12 cellular contexts compared by ENCODE assay signal in the genomic region with DNA sequence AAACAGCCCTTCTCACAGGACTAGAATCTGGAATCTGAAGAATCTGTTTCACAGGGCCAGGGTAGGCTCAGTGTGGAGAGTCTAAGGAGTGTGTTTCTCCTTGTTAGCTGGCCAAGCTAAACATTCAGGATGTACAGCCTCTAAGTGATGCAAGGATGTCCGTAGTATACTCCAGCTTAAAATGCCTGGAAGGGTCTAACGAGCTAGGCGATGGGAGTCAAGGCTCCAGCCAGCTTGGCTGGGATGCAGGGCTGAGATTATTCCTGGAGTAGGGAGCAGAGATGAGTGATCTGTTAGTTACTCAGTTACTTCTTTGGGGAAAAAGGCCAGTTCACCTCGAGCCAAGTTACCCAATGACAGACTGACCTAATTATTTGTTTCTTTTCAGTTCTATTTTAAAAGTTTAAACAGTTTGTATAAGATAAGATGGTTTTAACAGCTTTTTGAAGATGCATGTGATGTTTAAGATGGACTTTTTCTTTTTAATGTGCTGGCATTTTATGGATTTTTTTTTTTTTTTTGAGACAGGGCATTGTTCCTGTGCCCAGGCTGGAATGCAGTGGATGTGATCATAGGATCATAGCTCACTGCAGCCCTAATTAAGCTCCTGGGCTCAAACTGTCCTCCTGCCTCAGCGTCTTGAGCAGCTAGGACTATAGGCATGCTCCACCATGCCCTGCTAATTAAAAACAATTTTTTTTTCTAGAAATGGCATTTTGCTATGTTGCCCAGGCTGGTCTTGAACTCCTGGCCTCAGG. TPM values are rescaled to one million over a fixed set of nuclear protein-coding genes. Genes with fewer than 3 reads are reported as not detected.
A peak's percentile ranks its signal among the peaks of the same experiment; 100 is the strongest.
DNase-seq lines count a peak whose midpoint lies in the region; ATAC-seq and TF ChIP-seq lines count a peak whose summit lies in the region.
"Had no signal": no experiment of that assay in that cellular context is flagged by ENCODE, and none has a peak within 500 bp of the region (broad histone marks: within the 10 kb centered on the region; RNA-seq: fewer than 3 reads in every experiment).

No MANE protein-coding gene starts in this region.

- TF ChIP-seq CTCF in AG09319 (IDR thresholded peaks at IDR 0.05; ENCODE audit: low read depth, low read length), result no peak
- TF ChIP-seq CTCF in RWPE1 (conservative IDR thresholded peaks at IDR 0.05; ENCODE audit: low read depth), result no peak
- no peak for TF ChIP-seq CTCF in osteoblast (IDR thresholded peaks at IDR 0.05; ENCODE audit: extremely low read depth, low read depth, low read length)
- TF ChIP-seq CTCF in GM20000 (IDR thresholded peaks at IDR 0.05; ENCODE audit: extremely low read depth, missing control alignments), result no peak

- no peaks in the 10 kb centered on the region for H3K27me3 ChIP-seq in osteoblast (ENCODE audit: insufficient read depth, low read length)

- DNase-seq in AG09319 (ENCODE audit: extremely low read depth, low read depth) (peak; percentile 72), RWPE1 (ENCODE audit: low spot score) (no peak), fibroblast of the conjunctiva (ENCODE audit: low read depth) (peak; percentile 93), osteoblast (ENCODE audit: insufficient read length, low spot score, missing footprints) (peak; percentile 85), NCI-H510A treated with DMSO at 0.1 percent for 48 hours (lab: John Stamatoyannopoulos, UW) (no peak), GM20000 (ENCODE audit: low spot score) (no peak), OCI-M2 (lab: John Stamatoyannopoulos, UW; ENCODE audit: unreplicated experiment) (no peak)
- DNase-seq: DND-41; NCI-H146; stimulated activated CD8-positive, alpha-beta memory T cell treated with anti-CD3 and anti-CD28 coated beads, Interleukin-4, amount 100 ng/mL, for 48 hours had no signal

- peaks cover 42% of the 10 kb centered on the region for H3K4me1 ChIP-seq in osteoblast (ENCODE audit: insufficient read depth, low read length)

- H3K27ac ChIP-seq in RWPE1, result peak overlapping the region; percentile 82
- peak overlapping the region; percentile 52 for H3K27ac ChIP-seq in osteoblast (ENCODE audit: low read depth, low read length)

- peak overlapping the region; percentile 24 for H3K4me2 ChIP-seq in osteoblast (ENCODE audit: insufficient read depth, low read length)

- no peaks in the 10 kb centered on the region for H3K79me2 ChIP-seq in osteoblast (ENCODE audit: insufficient read depth, low read length)

- no peaks in the 10 kb centered on the region for H3K9me3 ChIP-seq in osteoblast (ENCODE audit: low read depth, low read length)

- POLR2A ChIA-PET in RWPE1 (lab: Yijun Ruan, JAX; ENCODE audit: low non-redundant PET), result no interaction called here

- CTCF ChIA-PET in RWPE1 (lab: Yijun Ruan, JAX), result no interaction called here

- H3K4me3 ChIP-seq in osteoblast (ENCODE audit: insufficient read depth, low read length), result no peak overlapping the region

- no peak for ATAC-seq in HG02678 (IDR thresholded peaks at IDR 0.05; ENCODE audit: unreplicated experiment)
- ATAC-seq: HCT116 had no signal

- H3K36me3 ChIP-seq in osteoblast (ENCODE audit: insufficient read depth, low read length), result no peaks in the 10 kb centered on the region

- H2AFZ ChIP-seq in osteoblast (ENCODE audit: low read length), result no peak overlapping the region

- H4K20me1 ChIP-seq in osteoblast (ENCODE audit: insufficient read depth, low read length), result no peaks in the 10 kb centered on the region

RNA-seq across cellular contexts. Expression of gene SYNE2, which starts 41.1 kb away (rescaled TPM):
- total RNA-seq in osteoblast, result 8.0 and 10.1 TPM in 2 replicates

Comparison
In these comparisons a context has a peak if more than half of its experiments do, and no peak if none do; other contexts are left out.
1. DNase-seq: peak in AG09319 (single experiment), fibroblast of the conjunctiva (single experiment) and osteoblast (single experiment); none in RWPE1 (single experiment), NCI-H510A treated with DMSO at 0.1 percent for 48 hours (single experiment), GM20000 (single experiment) and OCI-M2 (single experiment).